Comparison of ENCODE assay signal across 9 cellular contexts in the genomic region with DNA sequence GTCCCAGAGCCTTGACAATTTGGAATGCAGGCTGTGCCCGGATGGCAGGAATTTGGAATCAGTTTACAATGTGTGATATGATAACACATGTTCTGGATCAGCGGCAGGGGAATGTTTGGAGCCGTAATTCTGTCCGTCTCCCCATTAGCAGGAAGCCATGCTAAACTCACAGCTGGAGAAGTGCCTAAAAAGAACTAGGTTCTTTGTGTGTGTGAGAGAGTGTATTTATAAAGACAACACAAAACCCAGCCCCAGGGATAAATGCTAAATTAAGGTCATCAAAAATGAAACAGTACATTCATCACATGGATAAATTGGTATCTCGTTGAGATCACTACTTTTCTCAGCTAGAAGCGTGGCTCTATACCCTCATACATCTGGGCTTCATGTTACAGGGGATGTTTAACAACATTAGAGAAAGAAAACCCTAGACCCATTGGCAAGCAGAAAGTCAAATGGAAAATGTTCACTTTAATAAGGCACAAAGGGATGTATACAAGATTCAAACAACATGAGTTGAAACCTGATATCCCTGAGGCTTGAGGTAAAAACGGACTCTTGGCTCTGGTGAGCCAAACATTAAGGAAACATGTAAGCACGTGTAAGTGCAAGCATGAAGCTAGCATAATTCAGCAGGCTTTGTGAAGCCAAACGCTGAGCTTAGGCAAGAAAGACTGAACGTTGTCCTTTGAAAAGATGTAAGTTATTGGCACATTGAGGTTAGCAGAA. TPM values are rescaled to one million over a fixed set of nuclear protein-coding genes. Genes with fewer than 3 reads are reported as not detected.
DNase-seq lines count a peak whose midpoint lies in the region; ATAC-seq and TF ChIP-seq lines count a peak whose summit lies in the region.
"Had no signal": no experiment of that assay in that cellular context is flagged by ENCODE, and none has a peak within 500 bp of the region (broad histone marks: within the 10 kb centered on the region; RNA-seq: fewer than 3 reads in every experiment).

No MANE protein-coding gene starts in this region.

- peaks cover 13% of the 10 kb centered on the region for H3K4me1 ChIP-seq in psoas muscle

- H3K36me3 ChIP-seq in psoas muscle (ENCODE audit: insufficient read depth in 1 of 2, low read depth in 1 of 2) = no peaks in the 10 kb centered on the region

- peak overlapping the region; percentile 50 for H3K4me3 Mint-ChIP-seq in chondrocyte (ENCODE audit: unreplicated experiment)
- no peak overlapping the region for H3K4me3 Mint-ChIP-seq in effector memory CD8-positive, alpha-beta T cell

- H3K36me3 Mint-ChIP-seq in chondrocyte (ENCODE audit: low read depth) = no peaks in the 10 kb centered on the region
- no peaks in the 10 kb centered on the region for H3K36me3 Mint-ChIP-seq in effector memory CD8-positive, alpha-beta T cell (ENCODE audit: insufficient read depth)

- DNase-seq in Daoy (ENCODE audit: low read depth) (peak; percentile 15), NCI-H2081 treated with DMSO at 0.1 percent for 48 hours (lab: John Stamatoyannopoulos, UW) (peak; percentile 5), chondrocyte (ENCODE audit: low spot score) (no peak), psoas muscle (no peak), SW480 (ENCODE audit: low spot score) (no peak), NOMO-1 treated with dmso at 0.1 percent for 144 hours (lab: John Stamatoyannopoulos, UW; ENCODE audit: unreplicated experiment) (no peak), AML-193 (lab: John Stamatoyannopoulos, UW) (no peak)
- no peak for DNase-seq in effector memory CD8-positive, alpha-beta T cell
- DNase-seq: kidney glomerular epithelial cell had no signal

- H3K9me3 Mint-ChIP-seq in chondrocyte (ENCODE audit: low read depth) = no peaks in the 10 kb centered on the region
- no peaks in the 10 kb centered on the region for H3K9me3 Mint-ChIP-seq in effector memory CD8-positive, alpha-beta T cell

- H3K27me3 Mint-ChIP-seq in chondrocyte (ENCODE audit: low read depth) = no peaks in the 10 kb centered on the region
- no peaks in the 10 kb centered on the region for H3K27me3 Mint-ChIP-seq in effector memory CD8-positive, alpha-beta T cell

- intact Hi-C loops in psoas muscle (cut with DNase I) = no loop called here

- peak overlapping the region; percentile 56 for H3K27ac ChIP-seq in psoas muscle

- H3K9me3 ChIP-seq in psoas muscle = no peaks in the 10 kb centered on the region

- H3K27me3 ChIP-seq in psoas muscle (ENCODE audit: insufficient read depth in 3 of 3, low read length in 2 of 3) = no peaks in the 10 kb centered on the region

- peak overlapping the region; percentile 59 for H3K4me3 ChIP-seq in psoas muscle

- TF ChIP-seq CTCF in chondrocyte (IDR thresholded peaks at IDR 0.05) (no peak), psoas muscle (IDR thresholded peaks at IDR 0.05) (no peak)

- WGBS in psoas muscle, 3 donors = 14 to 20% (median 16%) methylated on average over 10 of the region's 10 CpGs

- peaks cover 36% of the 10 kb centered on the region for H3K4me1 Mint-ChIP-seq in chondrocyte (ENCODE audit: low read depth)
- H3K4me1 Mint-ChIP-seq in effector memory CD8-positive, alpha-beta T cell (ENCODE audit: low read depth in 2 of 2) = peaks cover 7 to 12% of the 10 kb centered on the region in 2 donors

- peak in 3 of 4 donors; percentile 32 to 52 (median 43) for ATAC-seq in psoas muscle
- no peak for ATAC-seq in effector memory CD8-positive, alpha-beta T cell (replicated peaks)

- peak overlapping the region; percentile 68 for H3K27ac Mint-ChIP-seq in chondrocyte (ENCODE audit: unreplicated experiment)
- no peak overlapping the region for H3K27ac Mint-ChIP-seq in effector memory CD8-positive, alpha-beta T cell

RNA-seq across cellular contexts. Expression of a gene that starts 18.0 kb away (rescaled TPM):
- 6.6 and 8.1 TPM in 2 replicates for total RNA-seq in Daoy (2014; rRNA removed; shearing (Covaris generic))
- 6.6 to 10.2 TPM (median 8.4 TPM) in 3 replicates for total RNA-seq in chondrocyte
- 10 to 100 TPM in 2 of 4 donors, 1 to 10 TPM in 2; 6.9 to 21.2 (median 11.5) TPM for total RNA-seq in psoas muscle
- 1 to 10 TPM; 2.1 to 6.7 (median 3.3) TPM for polyA plus RNA-seq in psoas muscle

Comparison
In these comparisons a context has a peak if more than half of its experiments do, and no peak if none do; other contexts are left out.
1. DNase-seq: peak in Daoy (single experiment) and NCI-H2081 treated with DMSO at 0.1 percent for 48 hours (single experiment); none in chondrocyte (single experiment), psoas muscle (0 of 2), SW480 (single experiment), NOMO-1 treated with dmso at 0.1 percent for 144 hours (single experiment), AML-193 (0 of 2) and effector memory CD8-positive, alpha-beta T cell (0 of 3).